Comparison of ENCODE assay signal across 2 cellular contexts in genomic region chr2:120391382-120391781, GRCh38. TPM values are rescaled to one million over a fixed set of nuclear protein-coding genes. Genes with fewer than 3 reads are reported as not detected.
"Had no signal": no experiment of that assay in that cellular context is flagged by ENCODE, and none has a peak within 500 bp of the region (broad histone marks: within the 10 kb centered on the region; RNA-seq: fewer than 3 reads in every experiment).

No MANE protein-coding gene starts in this region.

RNA-seq across cellular contexts. Expression of gene INHBB, which starts 45.4 kb away (rescaled TPM):
- total RNA-seq: naive thymus-derived CD8-positive, alpha-beta T cell; natural killer cell treated with Interleukin-12 subunit alpha and Interleukin-12 subunit beta and Interleukin-15 and Interleukin-18, amount 100 ng/mL, for 72 hours had no signal
- polyA plus RNA-seq: naive thymus-derived CD8-positive, alpha-beta T cell had no signal
